In the genomic region with DNA sequence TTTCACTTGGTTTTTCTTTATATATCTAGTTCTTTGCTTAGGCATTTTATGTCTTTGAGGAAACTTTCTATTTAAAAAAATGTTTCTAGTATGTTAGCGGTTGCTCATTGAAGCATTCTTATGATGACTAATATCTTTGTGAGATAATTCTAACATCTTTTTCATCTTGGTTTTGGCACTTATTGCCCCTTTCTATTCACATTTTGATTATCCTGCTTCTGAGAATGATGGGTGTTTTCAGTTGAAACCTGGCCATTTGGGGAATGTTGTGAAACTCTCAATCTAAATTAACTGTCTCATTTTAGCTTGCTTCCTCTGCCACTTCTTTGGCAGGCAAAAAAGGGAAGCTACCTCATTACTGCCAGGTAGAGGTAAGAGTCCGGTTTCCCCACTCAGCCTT, we compare ENCODE assay signal across 39 cellular contexts.
"Had no signal": no experiment of that assay in that cellular context is flagged by ENCODE, and none has a peak within 500 bp of the region (broad histone marks: within the 10 kb centered on the region; RNA-seq: fewer than 3 reads in every experiment).

No MANE protein-coding gene starts in this region.

- H3K4me1 Mint-ChIP-seq: activated naive CD4-positive, alpha-beta T cell treated with anti-CD3 and anti-CD28 coated beads, Interleukin-2, amount 10 ng/mL, durations not matched to agents 7 days and 5 days; activated naive CD4-positive, alpha-beta T cell treated with anti-CD3 and anti-CD28 coated beads, Interleukin-2, amount 50 U/mL, for 24 hours; activated naive CD8-positive, alpha-beta T cell treated with anti-CD3 and anti-CD28 coated beads for 36 hours; activated naive CD8-positive, alpha-beta T cell treated with anti-CD3 and anti-CD28 coated beads, Interleukin-2, amount 10 ng/mL, durations not matched to agents 7 days and 5 days; activated naive CD8-positive, alpha-beta T cell treated with anti-CD3 and anti-CD28 coated beads, Interleukin-2, amount 50 U/mL, for 24 hours; activated T-helper 17 cell treated with anti-CD3 and anti-CD28 coated beads, Interleukin-2, amount 50 U/mL, for 72 hours; central memory CD8-positive, alpha-beta T cell had no signal

- H3K4me3 ChIP-seq: adrenal gland, ascending aorta, body of pancreas, breast epithelium, cardiac muscle cell had no signal

- H3K36me3 Mint-ChIP-seq: activated naive CD4-positive, alpha-beta T cell treated with anti-CD3 and anti-CD28 coated beads, Interleukin-2, amount 10 ng/mL, durations not matched to agents 7 days and 5 days; activated naive CD4-positive, alpha-beta T cell treated with anti-CD3 and anti-CD28 coated beads, Interleukin-2, amount 50 U/mL, for 24 hours; activated naive CD4-positive, alpha-beta T cell treated with anti-CD3 and anti-CD28 coated beads, Interleukin-2, amount 50 U/mL, for 72 hours; activated naive CD8-positive, alpha-beta T cell; activated naive CD8-positive, alpha-beta T cell treated with anti-CD3 and anti-CD28 coated beads for 36 hours; activated naive CD8-positive, alpha-beta T cell treated with anti-CD3 and anti-CD28 coated beads, Interleukin-2, amount 10 ng/mL, durations not matched to agents 7 days and 5 days; brain had no signal

- H3K27ac Mint-ChIP-seq: activated naive CD4-positive, alpha-beta T cell treated with anti-CD3 and anti-CD28 coated beads for 36 hours; activated naive CD4-positive, alpha-beta T cell treated with anti-CD3 and anti-CD28 coated beads, Interleukin-2, amount 10 ng/mL, durations not matched to agents 7 days and 5 days; activated naive CD4-positive, alpha-beta T cell treated with anti-CD3 and anti-CD28 coated beads, Interleukin-2, amount 50 U/mL, for 24 hours; activated naive CD4-positive, alpha-beta T cell treated with anti-CD3 and anti-CD28 coated beads, Interleukin-2, amount 50 U/mL, for 72 hours; activated naive CD8-positive, alpha-beta T cell; activated naive CD8-positive, alpha-beta T cell treated with anti-CD3 and anti-CD28 coated beads for 36 hours; activated naive CD8-positive, alpha-beta T cell treated with anti-CD3 and anti-CD28 coated beads, Interleukin-2, amount 10 ng/mL, durations not matched to agents 7 days and 5 days; activated naive CD8-positive, alpha-beta T cell treated with anti-CD3 and anti-CD28 coated beads, Interleukin-2, amount 50 U/mL, for 24 hours; activated T-cell treated with anti-CD3 and anti-CD28 coated beads, Interleukin-2, amount 50 U/mL, for 24 hours; activated T-cell treated with anti-CD3 and anti-CD28 coated beads, Interleukin-2, amount 50 U/mL, for 72 hours; activated T-helper 1 cell treated with anti-CD3 and anti-CD28 coated beads, Interleukin-12 subunit alpha, Interleukin-12 subunit beta, Interleukin-2, Interleukin-4 antibody, amounts not matched to agents 30 ng/mL and 10 ng/mL and 1 ng/mL, durations not matched to agents 14 hours and 24 hours and 36 hours; activated T-helper 17 cell treated with anti-CD3 and anti-CD28 coated beads, Interleukin-2, amount 50 U/mL, for 72 hours; activated T-helper 2 cell treated with anti-CD3 and anti-CD28 coated beads, Interferon-gamma antibody, Interleukin-2, Interleukin-4, amounts not matched to agents 10 μg/mL and 5 μg/mL and 100 μg/mL, durations not matched to agents 14 hours and 24 hours and 36 hours; brain had no signal

- H3K4me3 Mint-ChIP-seq: activated naive CD4-positive, alpha-beta T cell treated with anti-CD3 and anti-CD28 coated beads for 36 hours; activated naive CD4-positive, alpha-beta T cell treated with anti-CD3 and anti-CD28 coated beads, Interleukin-2, amount 10 ng/mL, durations not matched to agents 7 days and 5 days; activated naive CD4-positive, alpha-beta T cell treated with anti-CD3 and anti-CD28 coated beads, Interleukin-2, amount 50 U/mL, for 24 hours; activated naive CD8-positive, alpha-beta T cell; activated naive CD8-positive, alpha-beta T cell treated with anti-CD3 and anti-CD28 coated beads for 36 hours; activated naive CD8-positive, alpha-beta T cell treated with anti-CD3 and anti-CD28 coated beads, Interleukin-2, amount 10 ng/mL, durations not matched to agents 7 days and 5 days; activated naive CD8-positive, alpha-beta T cell treated with anti-CD3 and anti-CD28 coated beads, Interleukin-2, amount 50 U/mL, for 24 hours; activated T-cell treated with anti-CD3 and anti-CD28 coated beads, Interleukin-2, amount 50 U/mL, for 24 hours; activated T-cell treated with anti-CD3 and anti-CD28 coated beads, Interleukin-2, amount 50 U/mL, for 4 hours; activated T-cell treated with anti-CD3 and anti-CD28 coated beads, Interleukin-2, amount 50 U/mL, for 72 hours; activated T-helper 1 cell treated with anti-CD3 and anti-CD28 coated beads, Interleukin-12 subunit alpha, Interleukin-12 subunit beta, Interleukin-2, Interleukin-4 antibody, amounts not matched to agents 30 ng/mL and 10 ng/mL and 1 ng/mL, durations not matched to agents 14 hours and 24 hours and 36 hours; activated T-helper 17 cell treated with anti-CD3 and anti-CD28 coated beads, Interleukin-2, amount 50 U/mL, for 72 hours; brain; central memory CD8-positive, alpha-beta T cell had no signal

- DNase-seq: activated effector memory CD4-positive, alpha-beta T cell treated with anti-CD3 and anti-CD28 coated beads, Interleukin-2, amount 50 U/mL, for 16 hours; activated effector memory CD4-positive, alpha-beta T cell treated with Interleukin-2 at 50 U/mL for 16 hours; activated gamma-delta T cell; activated gamma-delta T cell treated with Interleukin-2 at 50 U/mL for 16 hours; activated naive CD4-positive, alpha-beta T cell; activated naive CD4-positive, alpha-beta T cell treated with anti-CD3 and anti-CD28 coated beads for 36 hours; activated naive CD4-positive, alpha-beta T cell treated with anti-CD3 and anti-CD28 coated beads, Interleukin-2, amount 10 ng/mL, durations not matched to agents 7 days and 5 days; activated naive CD4-positive, alpha-beta T cell treated with anti-CD3 and anti-CD28 coated beads, Interleukin-2, amount 50 U/mL, for 16 hours; activated naive CD4-positive, alpha-beta T cell treated with Interleukin-2 at 50 U/mL for 16 hours; activated naive CD8-positive, alpha-beta T cell treated with anti-CD3 and anti-CD28 coated beads for 36 hours; activated naive CD8-positive, alpha-beta T cell treated with anti-CD3 and anti-CD28 coated beads, Interleukin-2, amount 10 ng/mL, durations not matched to agents 7 days and 5 days; activated naive CD8-positive, alpha-beta T cell treated with anti-CD3 and anti-CD28 coated beads, Interleukin-2, amount 50 U/mL, for 24 hours; activated T-cell treated with anti-CD3 and anti-CD28 coated beads, Interleukin-2, amount 50 U/mL, for 1 hour; activated T-cell treated with anti-CD3 and anti-CD28 coated beads, Interleukin-2, amount 50 U/mL, for 24 hours; activated T-cell treated with anti-CD3 and anti-CD28 coated beads, Interleukin-2, amount 50 U/mL, for 4 hours; activated T-cell treated with anti-CD3 and anti-CD28 coated beads, Interleukin-2, amount 50 U/mL, for 48 hours; activated T-cell treated with anti-CD3 and anti-CD28 coated beads, Interleukin-2, amount 50 U/mL, for 72 hours; adrenal gland; amniotic stem cell; amygdala; anterior cingulate cortex; aorta; body of pancreas; brain microvascular endothelial cell; caudate nucleus; central memory CD4-positive, alpha-beta T cell; cerebellar nuclear complex had no signal

- H3K27ac ChIP-seq: adrenal gland, ascending aorta, body of pancreas, brain microvascular endothelial cell, breast epithelium, cardiac muscle cell had no signal

- H3K9me3 ChIP-seq: adrenal gland, ascending aorta, body of pancreas, breast epithelium had no signal

- H3K27me3 Mint-ChIP-seq: activated naive CD4-positive, alpha-beta T cell treated with anti-CD3 and anti-CD28 coated beads, Interleukin-2, amount 10 ng/mL, durations not matched to agents 7 days and 5 days; activated naive CD4-positive, alpha-beta T cell treated with anti-CD3 and anti-CD28 coated beads, Interleukin-2, amount 50 U/mL, for 24 hours; activated naive CD8-positive, alpha-beta T cell; activated naive CD8-positive, alpha-beta T cell treated with anti-CD3 and anti-CD28 coated beads for 36 hours; activated naive CD8-positive, alpha-beta T cell treated with anti-CD3 and anti-CD28 coated beads, Interleukin-2, amount 10 ng/mL, durations not matched to agents 7 days and 5 days; activated naive CD8-positive, alpha-beta T cell treated with anti-CD3 and anti-CD28 coated beads, Interleukin-2, amount 50 U/mL, for 24 hours; activated T-cell treated with anti-CD3 and anti-CD28 coated beads, Interleukin-2, amount 50 U/mL, for 24 hours; activated T-helper 17 cell treated with anti-CD3 and anti-CD28 coated beads, Interleukin-2, amount 50 U/mL, for 72 hours; central memory CD8-positive, alpha-beta T cell had no signal

- ATAC-seq: activated naive CD4-positive, alpha-beta T cell treated with anti-CD3 and anti-CD28 coated beads, Interleukin-2, amount 50 U/mL, for 72 hours; activated naive CD8-positive, alpha-beta T cell treated with anti-CD3 and anti-CD28 coated beads, Interleukin-2, amount 50 U/mL, for 24 hours; activated T-cell treated with anti-CD3 and anti-CD28 coated beads, Interleukin-2, amount 50 U/mL, for 4 hours; activated T-cell treated with anti-CD3 and anti-CD28 coated beads, Interleukin-2, amount 50 U/mL, for 72 hours; activated T-helper 17 cell treated with anti-CD3 and anti-CD28 coated beads, Interleukin-2, amount 50 U/mL, for 72 hours; body of pancreas had no signal

- H3K36me3 ChIP-seq: adrenal gland, ascending aorta, brain microvascular endothelial cell, breast epithelium, cardiac muscle cell had no signal

- FAIRE-seq: bronchial epithelial cell had no signal

- H3K27me3 ChIP-seq: adrenal gland, ascending aorta, body of pancreas, brain microvascular endothelial cell, breast epithelium, cardiac muscle cell had no signal

- H3K4me1 ChIP-seq: adrenal gland, ascending aorta, body of pancreas, breast epithelium had no signal
